ENCODE assay signal across 15 cellular contexts in genomic region chr7:108178393-108178792, GRCh38. TPM values are rescaled to one million over a fixed set of nuclear protein-coding genes. Genes with fewer than 3 reads are reported as not detected.
DNase-seq lines count a peak whose midpoint lies in the region; ATAC-seq and TF ChIP-seq lines count a peak whose summit lies in the region.
"Had no signal": no experiment of that assay in that cellular context is flagged by ENCODE, and none has a peak within 500 bp of the region (broad histone marks: within the 10 kb centered on the region; RNA-seq: fewer than 3 reads in every experiment).

No MANE protein-coding gene starts in this region.

- WGBS in testis, 2 donors, result 57 to 66% methylated on average over 3 of the region's 3 CpGs
- 31 to 38% (median 33%) methylated on average over 3 of the region's 3 CpGs for WGBS in psoas muscle, 3 donors

- H3K27ac ChIP-seq in testis (no peak overlapping the region), psoas muscle (no peak overlapping the region)
- H3K27ac ChIP-seq: dorsolateral prefrontal cortex, esophagus muscularis mucosa, neural progenitor cell had no signal

- ATAC-seq in GM18511 (IDR thresholded peaks at IDR 0.05; ENCODE audit: unreplicated experiment), result peak; percentile 46
- ATAC-seq in psoas muscle, result no peak
- ATAC-seq: Right ventricle myocardium inferior had no signal

- intact Hi-C loops in testis (cut with DNase I; ENCODE audit: low total_unique reads) (no loop called here), psoas muscle (cut with DNase I) (loop anchor here in 1 of 2 donors (10.0 kb wide), 1 partner anchor 286 kb away; no protein-coding TSS in a partner anchor)

- TF ChIP-seq CTCF in testis (IDR thresholded peaks at IDR 0.05), result no peak
- no peak for TF ChIP-seq CTCF in psoas muscle (IDR thresholded peaks at IDR 0.05)

- H3K4me3 ChIP-seq in testis (no peak overlapping the region), psoas muscle (no peak overlapping the region)
- H3K4me3 ChIP-seq: dorsolateral prefrontal cortex, esophagus muscularis mucosa, MG63, neural progenitor cell had no signal

- H3K4me1 ChIP-seq in testis, result no peaks in the 10 kb centered on the region
- no peaks in the 10 kb centered on the region for H3K4me1 ChIP-seq in psoas muscle
- H3K4me1 ChIP-seq: esophagus muscularis mucosa had no signal

- TF ChIP-seq POLR2A in testis (IDR thresholded peaks at IDR 0.05), result no peak

- H3K27me3 ChIP-seq in testis, result no peaks in the 10 kb centered on the region
- H3K27me3 ChIP-seq in psoas muscle (ENCODE audit: insufficient read depth in 3 of 3, low read length in 2 of 3), result no peaks in the 10 kb centered on the region
- H3K27me3 ChIP-seq: dorsolateral prefrontal cortex, esophagus muscularis mucosa, MG63, neural progenitor cell had no signal

- H3K36me3 ChIP-seq in testis (ENCODE audit: low read depth, missing control alignments), result no peaks in the 10 kb centered on the region
- H3K36me3 ChIP-seq in psoas muscle (ENCODE audit: insufficient read depth in 1 of 2, low read depth in 1 of 2), result no peaks in the 10 kb centered on the region
- H3K36me3 ChIP-seq: esophagus muscularis mucosa, MG63 had no signal

- H3K9me3 ChIP-seq in testis (no peaks in the 10 kb centered on the region), psoas muscle (no peaks in the 10 kb centered on the region)
- H3K9me3 ChIP-seq: esophagus muscularis mucosa, MG63 had no signal

- DNase-seq in NCI-H187 treated with DMSO at 0.1 percent for 48 hours (lab: John Stamatoyannopoulos, UW), result peak; percentile 94
- peak; percentile 99 for DNase-seq in NCI-H69 (lab: John Stamatoyannopoulos, UW)
- peak; percentile 16 for DNase-seq in left kidney (ENCODE audit: low read depth, low spot score)
- no peak for DNase-seq in Kasumi-1 (lab: John Stamatoyannopoulos, UW)
- DNase-seq in testis, result no peak
- no peak for DNase-seq in GM19240 (ENCODE audit: insufficient read length, low spot score)
- no peak for DNase-seq in psoas muscle
- DNase-seq: activated CD4-positive, alpha-beta T cell treated with anti-CD3 and anti-CD28 coated beads for 48 hours; dorsolateral prefrontal cortex; MG63; T1000 had no signal

RNA-seq across cellular contexts. Expression of gene LAMB4, which starts 48.2 kb away (rescaled TPM):
- total RNA-seq in testis (1 to 10 TPM; 3.0 to 3.1 TPM), psoas muscle (under 1 TPM in 2 of 4 donors, not detected in 2; 0.27 to 0.51 TPM)
- polyA plus RNA-seq in testis (ENCODE audit: insufficient read depth, low read depth, low replicate concordance) (2.8 TPM), psoas muscle (under 1 TPM; 0.01 to 0.34 (median 0.27) TPM)

Comparison
In these comparisons a context has a peak if more than half of its experiments do, and no peak if none do; other contexts are left out.
1. DNase-seq: peak in NCI-H187 treated with DMSO at 0.1 percent for 48 hours (single experiment), NCI-H69 (single experiment) and left kidney (single experiment); none in Kasumi-1 (0 of 2), testis (single experiment), GM19240 (single experiment) and psoas muscle (0 of 2).